Comparison of ENCODE assay signal across 29 cellular contexts in the genomic region with DNA sequence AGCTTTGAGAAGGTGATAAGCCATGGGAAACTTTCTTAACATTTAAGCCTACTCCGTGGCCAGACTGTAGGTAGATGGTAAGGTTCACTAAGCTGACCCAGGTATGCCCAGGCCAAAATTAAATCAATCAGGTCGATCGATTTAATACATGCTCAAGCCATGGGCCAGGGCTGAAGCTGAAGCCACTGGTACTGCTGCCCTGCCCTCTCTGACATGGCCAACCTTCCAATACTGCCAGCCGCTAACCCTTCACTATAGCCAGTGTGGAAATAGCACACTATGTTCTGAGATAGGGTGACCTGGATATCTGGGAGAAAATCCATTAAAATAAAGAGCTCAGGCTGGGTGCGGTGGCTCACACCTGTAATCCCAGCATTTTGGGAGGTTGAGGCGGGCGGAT. TPM values are rescaled to one million over a fixed set of nuclear protein-coding genes. Genes with fewer than 3 reads are reported as not detected.
DNase-seq lines count a peak whose midpoint lies in the region; ATAC-seq and TF ChIP-seq lines count a peak whose summit lies in the region.
"Had no signal": no experiment of that assay in that cellular context is flagged by ENCODE, and none has a peak within 500 bp of the region (broad histone marks: within the 10 kb centered on the region; RNA-seq: fewer than 3 reads in every experiment).

No MANE protein-coding gene starts in this region.

- H3K9me3 ChIP-seq in CD4-positive, CD25-positive, alpha-beta regulatory T cell (ENCODE audit: control insufficient read depth in 2 of 2, low read length in 2 of 2): no peaks in the 10 kb centered on the region
- H3K9me3 ChIP-seq in body of pancreas (no peaks in the 10 kb centered on the region), lower lobe of right lung (no peaks in the 10 kb centered on the region), stomach smooth muscle (ENCODE audit: control insufficient read depth in 2 of 2, low read length in 2 of 2) (no peaks in the 10 kb centered on the region)
- H3K9me3 ChIP-seq: BE2C had no signal

- H3K4me1 Mint-ChIP-seq in CD4-positive, CD25-positive, alpha-beta regulatory T cell: peaks cover 5 to 45% (median 7%) of the 10 kb centered on the region in 4 donors

- H3K27ac Mint-ChIP-seq in CD4-positive, CD25-positive, alpha-beta regulatory T cell: peak overlapping the region in 2 of 3 donors; percentile 14 to 92
- H3K27ac Mint-ChIP-seq: activated T-cell treated with anti-CD3 and anti-CD28 coated beads, Interleukin-2, amount 50 U/mL, for 72 hours; neural progenitor cell; stimulated activated naive B cell treated with anti-CD40 and anti-IgM and Interleukin-4, amounts not matched to agents 10 μg/mL and 1 μg/mL and 100 μg/mL, for 72 hours had no signal

- no peak for TF ChIP-seq POLR2A in body of pancreas (IDR thresholded peaks at IDR 0.05)

- H3K4me3 Mint-ChIP-seq in CD4-positive, CD25-positive, alpha-beta regulatory T cell: peak overlapping the region in 1 of 4 donors; percentile 75
- H3K4me3 Mint-ChIP-seq: activated T-cell treated with anti-CD3 and anti-CD28 coated beads, Interleukin-2, amount 50 U/mL, for 72 hours; neural progenitor cell; stimulated activated naive B cell treated with anti-CD40 and anti-IgM and Interleukin-4, amounts not matched to agents 10 μg/mL and 1 μg/mL and 100 μg/mL, for 72 hours had no signal

- no peak for DNase-seq in CD4-positive, CD25-positive, alpha-beta regulatory T cell
- DNase-seq in body of pancreas: no peak
- no peak for DNase-seq in lower lobe of right lung
- no peak for DNase-seq in stimulated activated naive CD8-positive, alpha-beta T cell treated with anti-CD3 and anti-CD28 coated beads, Interleukin-15, Interleukin-2, amounts not matched to agents 100 U/mL and 50 U/mL, for 24 hours
- no peak for DNase-seq in stimulated activated CD4-positive, alpha-beta T cell treated with anti-CD3 and anti-CD28 coated beads, Interleukin-4, amount 100 ng/mL, for 4 hours
- DNase-seq: ACHN; activated CD4-positive, alpha-beta T cell treated with anti-CD3 and anti-CD28 coated beads, Interleukin-2, amount 50 U/mL, for 48 hours; activated T-cell treated with anti-CD3 and anti-CD28 coated beads, Interleukin-2, amount 50 U/mL, for 72 hours; BE2C; cerebellar nuclear complex; DMS153; mesendoderm; MM.1S; NCI-H2081; NCI-H2227 treated with DMSO at 0.1 percent for 48 hours; NCI-H526; PC-9; Right ventricle myocardium superior; stimulated activated CD4-positive, alpha-beta T cell treated with anti-CD3 and anti-CD28 coated beads, Interleukin-15, amount 100 ng/mL, for 24 hours; stimulated activated naive B cell treated with anti-CD40 and anti-IgM and Interleukin-4, amounts not matched to agents 10 μg/mL and 1 μg/mL and 100 μg/mL, for 72 hours; T-helper 17 cell had no signal

- peaks cover 7% of the 10 kb centered on the region for H3K27me3 Mint-ChIP-seq in CD4-positive, CD25-positive, alpha-beta regulatory T cell
- H3K27me3 Mint-ChIP-seq: T-helper 17 cell had no signal

- H3K9me3 Mint-ChIP-seq in CD4-positive, CD25-positive, alpha-beta regulatory T cell: peaks cover 0 to 3% (median 0%) of the 10 kb centered on the region in 7 donors
- H3K9me3 Mint-ChIP-seq: activated T-cell treated with anti-CD3 and anti-CD28 coated beads, Interleukin-2, amount 50 U/mL, for 72 hours; brain; neural progenitor cell had no signal

- no peak overlapping the region for H3K9ac ChIP-seq in stomach smooth muscle (ENCODE audit: low read length in 2 of 2)
- H3K9ac ChIP-seq: KMS-11, neural progenitor cell had no signal

- TF ChIP-seq CTCF in body of pancreas (IDR thresholded peaks at IDR 0.05) (no peak), lower lobe of right lung (IDR thresholded peaks at IDR 0.05) (no peak)

- no peaks in the 10 kb centered on the region for H3K36me3 Mint-ChIP-seq in CD4-positive, CD25-positive, alpha-beta regulatory T cell
- H3K36me3 Mint-ChIP-seq: brain; neural progenitor cell; stimulated activated naive B cell treated with anti-CD40 and anti-IgM and Interleukin-4, amounts not matched to agents 10 μg/mL and 1 μg/mL and 100 μg/mL, for 72 hours had no signal

- intact Hi-C loops in body of pancreas (cut with DNase I): no loop called here
- intact Hi-C loops in lower lobe of right lung (cut with DNase I): no loop called here

- no peaks in the 10 kb centered on the region for H3K27me3 ChIP-seq in CD4-positive, CD25-positive, alpha-beta regulatory T cell (ENCODE audit: control insufficient read depth, insufficient read depth, low read length)
- H3K27me3 ChIP-seq in body of pancreas (no peaks in the 10 kb centered on the region), lower lobe of right lung (ENCODE audit: low read depth) (no peaks in the 10 kb centered on the region), stomach smooth muscle (ENCODE audit: control insufficient read depth in 1 of 2, insufficient read depth in 2 of 2, low read length in 2 of 2) (peaks cover 0 to 29% of the 10 kb centered on the region in 2 donors)
- H3K27me3 ChIP-seq: BE2C, neural progenitor cell had no signal

- peaks cover 27% of the 10 kb centered on the region for H3K4me1 ChIP-seq in CD4-positive, CD25-positive, alpha-beta regulatory T cell (ENCODE audit: control insufficient read depth, insufficient read depth, low read length, poor library complexity, severe bottlenecking)
- H3K4me1 ChIP-seq in body of pancreas (peaks cover 83% of the 10 kb centered on the region), lower lobe of right lung (peaks cover 31% of the 10 kb centered on the region), stomach smooth muscle (ENCODE audit: control insufficient read depth, insufficient read depth, low read length) (peaks cover 63% of the 10 kb centered on the region)

- 97 to 98% methylated on average over 5 to 6 of the region's 7 CpGs for WGBS in body of pancreas, 2 donors

- ATAC-seq in CD4-positive, CD25-positive, alpha-beta regulatory T cell (ENCODE audit: low read depth in 2 of 2): no peak
- no peak for ATAC-seq in body of pancreas
- no peak for ATAC-seq in lower lobe of right lung
- no peak for ATAC-seq in stimulated activated naive CD8-positive, alpha-beta T cell treated with anti-CD3 and anti-CD28 coated beads, Interleukin-15, Interleukin-2, amounts not matched to agents 100 U/mL and 50 U/mL, for 24 hours
- no peak for ATAC-seq in GM21786 (IDR thresholded peaks at IDR 0.05; ENCODE audit: unreplicated experiment)
- ATAC-seq in HG02678 (IDR thresholded peaks at IDR 0.05; ENCODE audit: unreplicated experiment): no peak
- ATAC-seq: activated T-cell treated with anti-CD3 and anti-CD28 coated beads, Interleukin-2, amount 50 U/mL, for 72 hours; sciatic nerve; stimulated activated naive B cell treated with anti-CD40 and anti-IgM and Interleukin-4, amounts not matched to agents 10 μg/mL and 1 μg/mL and 100 μg/mL, for 72 hours; T-helper 17 cell had no signal

- H3K27ac ChIP-seq in CD4-positive, CD25-positive, alpha-beta regulatory T cell (ENCODE audit: insufficient read depth, low read length, poor library complexity, severe bottlenecking): no peak overlapping the region
- H3K27ac ChIP-seq in body of pancreas (peak overlapping the region in 3 of 4 donors; percentile 87 to 90 (median 88)), lower lobe of right lung (peak overlapping the region; percentile 89), stomach smooth muscle (ENCODE audit: low read length) (peak overlapping the region; percentile 92)
- H3K27ac ChIP-seq: KMS-11, neural progenitor cell, PC-9 had no signal

- no peak overlapping the region for H3K4me3 ChIP-seq in CD4-positive, CD25-positive, alpha-beta regulatory T cell (ENCODE audit: low read depth, low read length)
- no peak overlapping the region for H3K4me3 ChIP-seq in body of pancreas
- no peak overlapping the region for H3K4me3 ChIP-seq in lower lobe of right lung
- no peak overlapping the region for H3K4me3 ChIP-seq in stomach smooth muscle (ENCODE audit: low read length in 2 of 2)
- H3K4me3 ChIP-seq: neural progenitor cell, PC-9 had no signal

- H3K36me3 ChIP-seq in CD4-positive, CD25-positive, alpha-beta regulatory T cell (ENCODE audit: control insufficient read depth, insufficient read depth, low read length): no peaks in the 10 kb centered on the region
- H3K36me3 ChIP-seq in body of pancreas (replicated peaks in 1 of 2; ENCODE audit: insufficient read depth in 1 of 2, low read depth in 2 of 2) (no peaks in the 10 kb centered on the region), lower lobe of right lung (no peaks in the 10 kb centered on the region), stomach smooth muscle (ENCODE audit: control insufficient read depth in 2 of 2, insufficient read depth in 2 of 2, low read length in 2 of 2) (no peaks in the 10 kb centered on the region)
- H3K36me3 ChIP-seq: BE2C, neural progenitor cell had no signal

RNA-seq across cellular contexts. Expression of a gene that starts 31.6 kb away (rescaled TPM):
- total RNA-seq in CD4-positive, CD25-positive, alpha-beta regulatory T cell: 2,718 TPM
- polyA plus RNA-seq in CD4-positive, CD25-positive, alpha-beta regulatory T cell: 1,000 to 10,000 TPM in 2 of 4 donors, 100 to 1,000 TPM in 2; 624 to 1,092 (median 913) TPM
- total RNA-seq in body of pancreas (100 to 1,000 TPM; 144 to 147 TPM), lower lobe of right lung (350 TPM)

RNA-seq across cellular contexts. Expression of a gene that starts 33.5 kb away (rescaled TPM):
- total RNA-seq in CD4-positive, CD25-positive, alpha-beta regulatory T cell: not detected
- not detected for polyA plus RNA-seq in CD4-positive, CD25-positive, alpha-beta regulatory T cell
- total RNA-seq in body of pancreas (not detected), lower lobe of right lung (not detected)
- total RNA-seq: activated T-cell treated with anti-CD3 and anti-CD28 coated beads, Interleukin-2, amount 50 U/mL, for 72 hours; fibroblast of lung; PC-9; Right ventricle myocardium superior; sciatic nerve had no signal
- polyA plus RNA-seq: fibroblast of lung had no signal
